19 cellular contexts compared by ENCODE assay signal in genomic region chr2:167200025-167200424, GRCh38.
DNase-seq lines count a peak whose midpoint lies in the region; ATAC-seq and TF ChIP-seq lines count a peak whose summit lies in the region.
"Had no signal": no experiment of that assay in that cellular context is flagged by ENCODE, and none has a peak within 500 bp of the region (broad histone marks: within the 10 kb centered on the region; RNA-seq: fewer than 3 reads in every experiment).

No MANE protein-coding gene starts in this region.

- H3K4me3 Mint-ChIP-seq in mesothelial cell of epicardium: no peak overlapping the region
- no peak overlapping the region for H3K4me3 Mint-ChIP-seq in activated CD4-positive, alpha-beta T cell treated with anti-CD3 and anti-CD28 coated beads, Interleukin-2, amount 10 ng/mL, durations not matched to agents 7 days and 5 days
- H3K4me3 Mint-ChIP-seq: CD14-positive monocyte; CD4-positive, alpha-beta memory T cell; GM23338 had no signal

- H3K4me1 ChIP-seq in left ventricle myocardium inferior: peaks cover 39% of the 10 kb centered on the region
- peaks cover 76 to 79% of the 10 kb centered on the region in 2 donors for H3K4me1 ChIP-seq in gastrocnemius medialis
- H3K4me1 ChIP-seq: A549 had no signal

- in situ Hi-C loops in gastrocnemius medialis (cut with MboI; ENCODE audit: low sequenced_read_pairs in 4 of 4): no loop called here

- CTCF ChIA-PET in activated CD4-positive, alpha-beta T cell treated with anti-CD3 and anti-CD28 coated beads, Interleukin-2, amount 10 ng/mL, durations not matched to agents 7 days and 5 days (lab: Charles Lee): no interaction called here

- peak overlapping the region; percentile 11 for H3K27ac Mint-ChIP-seq in mesothelial cell of epicardium
- H3K27ac Mint-ChIP-seq in activated CD4-positive, alpha-beta T cell treated with anti-CD3 and anti-CD28 coated beads, Interleukin-2, amount 10 ng/mL, durations not matched to agents 7 days and 5 days: no peak overlapping the region
- H3K27ac Mint-ChIP-seq: CD14-positive monocyte; CD4-positive, alpha-beta memory T cell; GM23338 had no signal

- H3K27me3 Mint-ChIP-seq in mesothelial cell of epicardium (ENCODE audit: low read depth): peaks cover 5% of the 10 kb centered on the region
- no peaks in the 10 kb centered on the region for H3K27me3 Mint-ChIP-seq in activated CD4-positive, alpha-beta T cell treated with anti-CD3 and anti-CD28 coated beads, Interleukin-2, amount 10 ng/mL, durations not matched to agents 7 days and 5 days

- TF ChIP-seq POLR2A in gastrocnemius medialis (IDR thresholded peaks at IDR 0.05): no peak

- no peaks in the 10 kb centered on the region for H3K27me3 ChIP-seq in left ventricle myocardium inferior (ENCODE audit: low read depth)
- no peaks in the 10 kb centered on the region for H3K27me3 ChIP-seq in gastrocnemius medialis

- intact Hi-C loops in left ventricle myocardium inferior (cut with micrococcal nuclease) (no loop called here), cardiac septum (cut with DNase I) (loop anchor here (10.0 kb wide), 1 partner anchor 235 kb away; no protein-coding TSS in a partner anchor), gastrocnemius medialis (cut with DNase I; ENCODE audit: low total_unique reads) (no loop called here)

- H3K4me3 ChIP-seq in left ventricle myocardium inferior (no peak overlapping the region), gastrocnemius medialis (peak overlapping the region in 2 of 4 donors; percentile 9 to 15)
- H3K4me3 ChIP-seq: A549, GM12878, GM23338 had no signal

- DNase-seq in left ventricle myocardium inferior: no peak
- no peak for DNase-seq in cardiac septum (ENCODE audit: low spot score)
- DNase-seq in mesothelial cell of epicardium (ENCODE audit: low spot score in 2 of 2, unreplicated experiment in 2 of 2): no peak
- no peak for DNase-seq in gastrocnemius medialis
- DNase-seq in activated CD4-positive, alpha-beta T cell treated with anti-CD3 and anti-CD28 coated beads, Interleukin-2, amount 10 ng/mL, durations not matched to agents 7 days and 5 days: no peak
- DNase-seq: AML-193; CD4-positive, alpha-beta memory T cell; DMS 273 treated with DMSO at 0.1 percent for 48 hours; DMS53; DND-41; EL; HCEC 1CT had no signal

- H3K4me1 Mint-ChIP-seq in mesothelial cell of epicardium: peaks cover 41% of the 10 kb centered on the region
- peaks cover 6% of the 10 kb centered on the region for H3K4me1 Mint-ChIP-seq in activated CD4-positive, alpha-beta T cell treated with anti-CD3 and anti-CD28 coated beads, Interleukin-2, amount 10 ng/mL, durations not matched to agents 7 days and 5 days

- TF ChIP-seq CTCF in left ventricle myocardium inferior (IDR thresholded peaks at IDR 0.05; ENCODE audit: borderline replicate concordance) (no peak), mesothelial cell of epicardium (IDR thresholded peaks at IDR 0.05; ENCODE audit: unreplicated experiment) (no peak), gastrocnemius medialis (IDR thresholded peaks at IDR 0.05 in 4 of 5, conservative IDR thresholded peaks at IDR 0.05 in 1 of 5) (no peak)

- H3K27ac ChIP-seq in left ventricle myocardium inferior (replicated peaks) (peak overlapping the region; percentile 9), gastrocnemius medialis (peak overlapping the region; percentile 81 to 88 (median 86))
- H3K27ac ChIP-seq: 22Rv1, A549 had no signal

- POLR2A ChIA-PET in activated CD4-positive, alpha-beta T cell treated with anti-CD3 and anti-CD28 coated beads, Interleukin-2, amount 10 ng/mL, durations not matched to agents 7 days and 5 days (lab: Charles Lee): no interaction called here

- H3K36me3 ChIP-seq in left ventricle myocardium inferior (no peaks in the 10 kb centered on the region), gastrocnemius medialis (no peaks in the 10 kb centered on the region)

- H3K9me3 Mint-ChIP-seq in mesothelial cell of epicardium: peaks cover 3% of the 10 kb centered on the region
- H3K9me3 Mint-ChIP-seq in activated CD4-positive, alpha-beta T cell treated with anti-CD3 and anti-CD28 coated beads, Interleukin-2, amount 10 ng/mL, durations not matched to agents 7 days and 5 days: no peaks in the 10 kb centered on the region
- H3K9me3 Mint-ChIP-seq: GM23338 had no signal

- H3K9me3 ChIP-seq in left ventricle myocardium inferior (replicated peaks): no peaks in the 10 kb centered on the region
- H3K9me3 ChIP-seq in gastrocnemius medialis: no peaks in the 10 kb centered on the region
- H3K9me3 ChIP-seq: A549 had no signal

- peak; percentile 45 to 57 for ATAC-seq in gastrocnemius medialis
- ATAC-seq in GM21717 (IDR thresholded peaks at IDR 0.05; ENCODE audit: unreplicated experiment): no peak
- ATAC-seq in SK-N-SH treated with all-trans-retinoic acid at 6 μM for 48 hours: no peak
- ATAC-seq: A549, GM12878, GM23338 had no signal

- H3K36me3 Mint-ChIP-seq in mesothelial cell of epicardium: no peaks in the 10 kb centered on the region
- no peaks in the 10 kb centered on the region for H3K36me3 Mint-ChIP-seq in activated CD4-positive, alpha-beta T cell treated with anti-CD3 and anti-CD28 coated beads, Interleukin-2, amount 10 ng/mL, durations not matched to agents 7 days and 5 days (ENCODE audit: low read depth)
- H3K36me3 Mint-ChIP-seq: CD14-positive monocyte; CD4-positive, alpha-beta memory T cell had no signal

TF ChIP-seq in SK-N-SH treated with all-trans-retinoic acid at 6 μM for 48 hours, 23 proteins besides CTCF, POLR2A, EP300 and RAD21 (continues in another document):
- TF ChIP-seq POU6F1 (CRISPR knock-in tag; IDR thresholded peaks at IDR 0.05; ENCODE audit: borderline replicate concordance, low read depth): no peak
- TF ChIP-seq PATZ1 (CRISPR knock-in tag; IDR thresholded peaks at IDR 0.05; ENCODE audit: borderline replicate concordance): no peak
- no peak for TF ChIP-seq TCF4 (CRISPR knock-in tag; IDR thresholded peaks at IDR 0.05; ENCODE audit: borderline replicate concordance)
- no peak for TF ChIP-seq PPARA (CRISPR knock-in tag; IDR thresholded peaks at IDR 0.05; ENCODE audit: borderline replicate concordance)
- TF ChIP-seq ZFP3 (CRISPR knock-in tag; IDR thresholded peaks at IDR 0.05): no peak
- TF ChIP-seq RARB (CRISPR knock-in tag; IDR thresholded peaks at IDR 0.05): no peak
- no peak for TF ChIP-seq ESRRG (CRISPR knock-in tag; IDR thresholded peaks at IDR 0.05)
- TF ChIP-seq CSRNP3 (CRISPR knock-in tag; IDR thresholded peaks at IDR 0.05): no peak

Comparison
In these comparisons a context has a peak if more than half of its experiments do, and no peak if none do; other contexts are left out.
1. ATAC-seq: peak in gastrocnemius medialis (2 of 2); none in GM21717 (single experiment) and SK-N-SH treated with all-trans-retinoic acid at 6 μM for 48 hours (single experiment).